In genomic region chr16:29745126-29745852, GRCh38 we compare ENCODE assay signal across 10 cellular contexts. TPM values are rescaled to one million over a fixed set of nuclear protein-coding genes. Genes with fewer than 3 reads are reported as not detected.
A peak's percentile ranks its signal among the peaks of the same experiment; 100 is the strongest.
DNase-seq lines count a peak whose midpoint lies in the region; TF ChIP-seq lines count a peak whose summit lies in the region.
"Had no signal": no experiment of that assay in that cellular context is flagged by ENCODE, and none has a peak within 500 bp of the region (broad histone marks: within the 10 kb centered on the region; RNA-seq: fewer than 3 reads in every experiment).

No MANE protein-coding gene starts in this region.

- no peak overlapping the region for H2BK20ac ChIP-seq in H9 (ENCODE audit: low read depth, low read length, poor library complexity, severe bottlenecking)

- H3K27ac Mint-ChIP-seq in H9 (peak overlapping the region in 2 of 3 experiments; percentile 57 to 75; a peak in 4 of 7 replicates), osteocyte (ENCODE audit: unreplicated experiment) (no peak overlapping the region)

- no peaks in the 10 kb centered on the region for H3K9me2 ChIP-seq in SU-DHL-6 (replicated peaks; ENCODE audit: insufficient read depth, low read length)

- H3K4me1 ChIP-seq in H9 (ENCODE audit: insufficient read depth, low read length) (no peaks in the 10 kb centered on the region), colonic mucosa (no peaks in the 10 kb centered on the region)

- H3K18ac ChIP-seq in H9 (ENCODE audit: insufficient read length, low read depth, low read length) = peak overlapping the region; percentile 46

- no peak for TF ChIP-seq CTCF in GM10266 (IDR thresholded peaks at IDR 0.05; ENCODE audit: control insufficient read depth, insufficient read depth, low read depth, missing control alignments)
- no peak for TF ChIP-seq CTCF in H9 (conservative IDR thresholded peaks at IDR 0.05)
- TF ChIP-seq CTCF in SU-DHL-6 (IDR thresholded peaks at IDR 0.05; ENCODE audit: insufficient read depth, low read length, poor library complexity, severe bottlenecking) = no peak
- TF ChIP-seq CTCF in colonic mucosa (IDR thresholded peaks at IDR 0.05) = no peak
- TF ChIP-seq CTCF in osteocyte (IDR thresholded peaks at IDR 0.05) = no peak

- H3K36me3 Mint-ChIP-seq in H9 (ENCODE audit: insufficient read depth in 1 of 3, low read depth in 3 of 3) (peaks cover 23 to 35% (median 31%) of the 10 kb centered on the region in 3 experiments), osteocyte (ENCODE audit: unreplicated experiment) (no peaks in the 10 kb centered on the region)

- peaks cover 3% of the 10 kb centered on the region for H3K27me3 Mint-ChIP-seq in H9 (ENCODE audit: low read depth)
- peaks cover 21% of the 10 kb centered on the region for H3K27me3 Mint-ChIP-seq in osteocyte (ENCODE audit: unreplicated experiment)

- H3K4me2 ChIP-seq in H9 (ENCODE audit: insufficient read depth, insufficient read length, low read length) = no peak overlapping the region
- H3K4me2 ChIP-seq in SU-DHL-6 (ENCODE audit: low read depth, low read length, poor library complexity, severe bottlenecking) = peak overlapping the region; percentile 37

- H3F3A ChIP-seq in SU-DHL-6 (ENCODE audit: insufficient read depth) = no peaks in the 10 kb centered on the region

- H3K23me2 ChIP-seq in H9 (ENCODE audit: insufficient read length, low read depth, low read length, poor library complexity, severe bottlenecking) = no peaks in the 10 kb centered on the region

- H2BK120ac ChIP-seq in H9 (ENCODE audit: low read depth, low read length, poor library complexity, severe bottlenecking) = no peak overlapping the region

- H2BK15ac ChIP-seq in H9 (ENCODE audit: low read depth, low read length) = no peak overlapping the region

- H2AFZ ChIP-seq in H9 (ENCODE audit: low read length) = no peak overlapping the region
- H2AFZ ChIP-seq in SU-DHL-6 (ENCODE audit: low read depth, low read length, severe bottlenecking) = peak overlapping the region; percentile 51

- H3K9me3 Mint-ChIP-seq in H9 (peaks cover 9 to 19% of the 10 kb centered on the region in 2 experiments; a peak in 4 of 5 replicates), osteocyte (ENCODE audit: unreplicated experiment) (no peaks in the 10 kb centered on the region)

- H2BK12ac ChIP-seq in H9 (ENCODE audit: insufficient read length, low read depth, low read length) = no peak overlapping the region

- DNase-seq in GM10266 (ENCODE audit: extremely low spot score) (peak; percentile 77), H9 (no peak), colonic mucosa (peak; percentile 29), kidney glomerular epithelial cell (lab: John Stamatoyannopoulos, UW) (no peak), osteocyte (ENCODE audit: extremely low spot score, unreplicated experiment) (no peak), ecto neural progenitor cell (ENCODE audit: low spot score) (no peak)
- DNase-seq in stimulated activated CD4-positive, alpha-beta T cell treated with anti-CD3 and anti-CD28 coated beads, Interleukin-15, amount 100 ng/mL, for 48 hours (ENCODE audit: low read depth in 2 of 2) = peak; percentile 29 to 53

- H3K23ac ChIP-seq in H9 (ENCODE audit: insufficient read length, low read depth, low read length) = no peak overlapping the region

- H3T11ph ChIP-seq in H9 (ENCODE audit: low read length) = no peak overlapping the region

- no peak overlapping the region for H4K91ac ChIP-seq in H9 (ENCODE audit: insufficient read length, low read depth, low read length)

- WGBS in H9 (ENCODE audit: extremely low coverage, insufficient read length, low lambda C conversion rate) = no CpG with 5 or more reads among the region's 16 CpGs

- H2AK5ac ChIP-seq in H9 (ENCODE audit: insufficient read length, low read length) = no peak overlapping the region

- no peaks in the 10 kb centered on the region for H3K79me1 ChIP-seq in H9 (ENCODE audit: insufficient read depth, low read depth, low read length, poor library complexity, severe bottlenecking)

- no peak overlapping the region for H3K4me3 Mint-ChIP-seq in H9
- no peak overlapping the region for H3K4me3 Mint-ChIP-seq in osteocyte (ENCODE audit: unreplicated experiment)

- H3K36me3 ChIP-seq in SU-DHL-6 (ENCODE audit: low read length) = no peaks in the 10 kb centered on the region
- H3K36me3 ChIP-seq in colonic mucosa = no peaks in the 10 kb centered on the region

- no peak overlapping the region for H4K5ac ChIP-seq in H9 (ENCODE audit: insufficient read length, low read depth, low read length)

- H3K4me3 ChIP-seq in SU-DHL-6 (ENCODE audit: insufficient read depth, low read length, poor library complexity, severe bottlenecking) (no peak overlapping the region), colonic mucosa (peak overlapping the region; percentile 37)

- H3K27ac ChIP-seq in H9 (ENCODE audit: insufficient read length, low read depth, low read length) = no peak overlapping the region
- H3K27ac ChIP-seq in SU-DHL-6 (ENCODE audit: low read depth, low read length) = no peak overlapping the region
- H3K27ac ChIP-seq in colonic mucosa = peak overlapping the region; percentile 16

- H3K9ac ChIP-seq in H9 (ENCODE audit: extremely low read depth, insufficient read length, low read length) (no peak overlapping the region), SU-DHL-6 (ENCODE audit: low read length) (peak overlapping the region; percentile 40; the same call in 1 of the 2 replicates), colonic mucosa (ENCODE audit: low read depth in 2 of 2, low read length in 2 of 2) (peak overlapping the region; percentile 32 to 38)

- intact Hi-C loops in colonic mucosa (cut with DNase I) = no loop called here

- no peak overlapping the region for H2BK5ac ChIP-seq in H9 (ENCODE audit: insufficient read length, low read length)

- H3K27me3 ChIP-seq in H9 (ENCODE audit: insufficient read depth, low read length) (no peaks in the 10 kb centered on the region), SU-DHL-6 (ENCODE audit: low read length) (no peaks in the 10 kb centered on the region), colonic mucosa (no peaks in the 10 kb centered on the region)

- no peak overlapping the region for H3K56ac ChIP-seq in H9 (ENCODE audit: insufficient read length, low read depth, low read length)

- no peak overlapping the region for H4K8ac ChIP-seq in H9 (replicated peaks; ENCODE audit: insufficient read length, low read depth, low read length)

- H3K4me1 Mint-ChIP-seq in H9 = peaks cover 0 to 16% of the 10 kb centered on the region in 2 experiments; a peak in 3 of 4 replicates
- H3K4me1 Mint-ChIP-seq in osteocyte (ENCODE audit: unreplicated experiment) = no peaks in the 10 kb centered on the region

- no peak overlapping the region for H3K14ac ChIP-seq in H9 (ENCODE audit: insufficient read depth, low read length)

- no peak overlapping the region for H3K4ac ChIP-seq in H9 (ENCODE audit: low read depth, low read length)

- no peaks in the 10 kb centered on the region for H4K20me1 ChIP-seq in H9 (ENCODE audit: control insufficient read depth, insufficient read depth, insufficient read length)
- no peaks in the 10 kb centered on the region for H4K20me1 ChIP-seq in SU-DHL-6 (ENCODE audit: low read depth, low read length)

- H3K9me3 ChIP-seq in H9 (ENCODE audit: control insufficient read depth, low read depth, low read length) (no peaks in the 10 kb centered on the region), SU-DHL-6 (ENCODE audit: insufficient read depth, low read length) (no peaks in the 10 kb centered on the region), colonic mucosa (no peaks in the 10 kb centered on the region)

- H3K79me2 ChIP-seq in H9 (ENCODE audit: insufficient read depth, low read length) = no peaks in the 10 kb centered on the region
- H3K79me2 ChIP-seq in SU-DHL-6 (ENCODE audit: insufficient read depth, low read length) = no peaks in the 10 kb centered on the region

RNA-seq across cellular contexts. Expression of gene C16orf54, which starts 0.5 kb away (rescaled TPM):
- not detected in 2 replicates for total RNA-seq in H9 (2021)
- total RNA-seq in colonic mucosa = 1 to 10 TPM; 1.7 TPM
- not detected in 2 replicates for total RNA-seq in osteocyte
- total RNA-seq: astrocyte had no signal

RNA-seq across cellular contexts. Expression of gene ZG16, which starts 32.8 kb away (rescaled TPM):
- total RNA-seq in H9 (2021) (not detected in 2 replicates), colonic mucosa (100 to 1,000 TPM; 280 to 758 TPM), osteocyte (not detected in 2 replicates)
- total RNA-seq: astrocyte, skeletal muscle tissue had no signal

RNA-seq across cellular contexts. Expression of gene KIF22, which starts 45.3 kb away (rescaled TPM):
- total RNA-seq in H9 (2021) (148 and 151 TPM in 2 replicates), colonic mucosa (100 to 1,000 TPM in 1 of 2 donors, 10 to 100 TPM in 1; 60.7 to 150 TPM), osteocyte (20.0 and 23.0 TPM in 2 replicates)

Comparison
In these comparisons a context has a peak if more than half of its experiments do, and no peak if none do; other contexts are left out.
1. DNase-seq: peak in GM10266 (single experiment), colonic mucosa (single experiment) and stimulated activated CD4-positive, alpha-beta T cell treated with anti-CD3 and anti-CD28 coated beads, Interleukin-15, amount 100 ng/mL, for 48 hours (2 of 2); none in H9 (single experiment), kidney glomerular epithelial cell (single experiment), osteocyte (single experiment) and ecto neural progenitor cell (single experiment).
2. RNA of gene ZG16, which starts 32.8 kb away (total RNA-seq): 280 to 758 TPM in colonic mucosa; not detected in H9 and not detected in osteocyte; every median in the first group is over 100 times any median in the second.